28 cellular contexts compared by ENCODE assay signal in the genomic region with DNA sequence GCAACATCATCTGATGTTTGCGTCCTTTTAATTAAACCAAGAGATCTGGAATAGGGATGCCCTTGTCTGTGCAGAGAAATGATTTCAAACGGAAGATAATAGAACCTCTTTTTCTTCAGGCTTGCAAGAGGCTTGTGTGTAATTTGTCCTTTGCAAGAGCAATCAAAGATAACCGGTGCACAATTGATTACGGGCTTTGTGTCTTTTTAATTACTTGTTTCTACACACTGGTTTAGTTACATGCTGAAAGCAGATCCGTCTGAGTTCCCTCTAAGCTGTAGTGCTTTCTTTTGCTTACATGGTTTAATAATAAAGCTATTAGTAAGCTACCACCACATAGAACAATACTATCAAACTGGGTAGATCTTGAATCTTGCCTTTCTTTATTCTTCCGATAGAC.
DNase-seq lines count a peak whose midpoint lies in the region; ATAC-seq and TF ChIP-seq lines count a peak whose summit lies in the region.
"Had no signal": no experiment of that assay in that cellular context is flagged by ENCODE, and none has a peak within 500 bp of the region (broad histone marks: within the 10 kb centered on the region; RNA-seq: fewer than 3 reads in every experiment).

No MANE protein-coding gene starts in this region.

- no peak for TF ChIP-seq CTCF in SK-N-SH (IDR thresholded peaks at IDR 0.05)
- TF ChIP-seq CTCF in transverse colon (IDR thresholded peaks at IDR 0.05), result no peak
- TF ChIP-seq CTCF in psoas muscle (IDR thresholded peaks at IDR 0.05), result no peak
- TF ChIP-seq CTCF in omental fat pad (IDR thresholded peaks at IDR 0.05), result no peak

- CTCF ChIA-PET in SK-N-SH (lab: Yijun Ruan, JAX), result no interaction called here

- in situ Hi-C loops in transverse colon (cut with MboI; ENCODE audit: low pct_ligation_motif_present in 1 of 4, low pct_unique_long_range_greater_than_20kb in 1 of 4, low sequenced_read_pairs in 3 of 4), result no loop called here

- H3K9me3 ChIP-seq in SK-N-SH (no peaks in the 10 kb centered on the region), neuron (ENCODE audit: low read length) (no peaks in the 10 kb centered on the region), transverse colon (no peaks in the 10 kb centered on the region), psoas muscle (no peaks in the 10 kb centered on the region)
- H3K9me3 ChIP-seq: A549, breast epithelium, left lung, ovary, Peyer's patch, right atrium auricular region, spleen, tibial nerve had no signal

- intact Hi-C loops in left colon (cut with DNase I, micrococcal nuclease), result no loop called here
- intact Hi-C loops in transverse colon (cut with DNase I; ENCODE audit: low total_unique reads), result no loop called here
- intact Hi-C loops in psoas muscle (cut with DNase I), result no loop called here

- WGBS in SK-N-SH (ENCODE audit: low lambda C conversion rate), result 50% methylated on average over 6 of the region's 6 CpGs
- 45 to 47% methylated on average over 4 to 6 of the region's 6 CpGs for whole genome bisulfite sequencing in transverse colon (ENCODE audit: low coverage in 1 of 2), 2 donors
- WGBS in psoas muscle, 3 donors, result 25 to 32% (median 31%) methylated on average over 6 of the region's 6 CpGs

- H3K36me3 ChIP-seq in SK-N-SH (replicated peaks in 1 of 2; ENCODE audit: control insufficient read depth in 1 of 2, insufficient read depth in 2 of 2, low read length in 1 of 2) (no peaks in the 10 kb centered on the region), neuron (ENCODE audit: insufficient read depth, low read length) (no peaks in the 10 kb centered on the region), transverse colon (no peaks in the 10 kb centered on the region), psoas muscle (ENCODE audit: insufficient read depth in 1 of 2, low read depth in 1 of 2) (no peaks in the 10 kb centered on the region)
- H3K36me3 ChIP-seq: breast epithelium, left lung, ovary, Peyer's patch, right atrium auricular region, spleen, tibial nerve had no signal

- TF ChIP-seq EP300 in SK-N-SH (IDR thresholded peaks at IDR 0.05; ENCODE audit: borderline replicate concordance in 1 of 2, low read depth in 1 of 2, low read length in 1 of 2) (no peak), transverse colon (IDR thresholded peaks at IDR 0.05; ENCODE audit: low read depth) (no peak)

- H3F3A ChIP-seq in SK-N-SH (replicated peaks; ENCODE audit: insufficient read depth), result no peaks in the 10 kb centered on the region

- no peaks in the 10 kb centered on the region for H4K20me1 ChIP-seq in SK-N-SH (ENCODE audit: insufficient read depth)

- H2AFZ ChIP-seq in SK-N-SH (ENCODE audit: low read depth) (peak overlapping the region; percentile 54; the same call in 1 of the 2 replicates), neuron (ENCODE audit: low read depth, low read length) (no peak overlapping the region)

- no peak for TF ChIP-seq RAD21 in SK-N-SH (IDR thresholded peaks at IDR 0.05; ENCODE audit: low read length)

- H3K27ac ChIP-seq in SK-N-SH (ENCODE audit: low read depth in 2 of 2, low read length in 1 of 2) (no peak overlapping the region), transverse colon (peak overlapping the region; percentile 35 to 68 (median 62)), psoas muscle (no peak overlapping the region)
- H3K27ac ChIP-seq: A549, breast epithelium, HL-60, left lung, ovary, right atrium auricular region, spleen had no signal

- no peaks in the 10 kb centered on the region for H3K79me2 ChIP-seq in SK-N-SH (ENCODE audit: insufficient read depth)

- no peak overlapping the region for H3K4me3 ChIP-seq in SK-N-SH (ENCODE audit: low read depth in 2 of 2, low read length in 1 of 2)
- H3K4me3 ChIP-seq in neuron (ENCODE audit: low read length), result peak overlapping the region; percentile 12
- no peak overlapping the region for H3K4me3 ChIP-seq in transverse colon
- H3K4me3 ChIP-seq in psoas muscle, result no peak overlapping the region
- H3K4me3 ChIP-seq: A549, breast epithelium, left lung, ovary, Peyer's patch, right atrium auricular region, spleen, tibial nerve had no signal

- POLR2A ChIA-PET in SK-N-SH (lab: Yijun Ruan, JAX), result no interaction called here

- TF ChIP-seq POLR2A in transverse colon (IDR thresholded peaks at IDR 0.05), result no peak

- H3K4me1 ChIP-seq in SK-N-SH (ENCODE audit: control insufficient read depth in 1 of 2, insufficient read depth in 2 of 2, low read depth in 1 of 2, low read length in 1 of 2) (0 out of 4 replicates have a peak, but pooled peaks cover 0 to 4% of the 10 kb centered on the region in 2 experiments), neuron (ENCODE audit: insufficient read depth, low read length) (peaks cover 57% of the 10 kb centered on the region), transverse colon (peaks cover 0 to 25% (median 6%) of the 10 kb centered on the region in 4 donors), psoas muscle (no peaks in the 10 kb centered on the region)
- H3K4me1 ChIP-seq: A549, breast epithelium, left lung, Peyer's patch, right atrium auricular region, spleen had no signal

- H3K27me3 ChIP-seq in SK-N-SH (ENCODE audit: insufficient read depth) (no peaks in the 10 kb centered on the region), neuron (ENCODE audit: insufficient read depth, low read length) (no peaks in the 10 kb centered on the region), transverse colon (no peaks in the 10 kb centered on the region), psoas muscle (ENCODE audit: insufficient read depth in 3 of 3, low read length in 2 of 3) (no peaks in the 10 kb centered on the region)
- H3K27me3 ChIP-seq: breast epithelium, left lung, ovary, Peyer's patch, right atrium auricular region, spleen, tibial nerve had no signal

- H3K4me2 ChIP-seq in SK-N-SH, result no peak overlapping the region
- H3K4me2 ChIP-seq: A549 had no signal

- DNase-seq in SK-N-SH, result no peak
- DNase-seq in left colon, result no peak
- DNase-seq in transverse colon, result no peak
- DNase-seq in psoas muscle, result no peak
- no peak for DNase-seq in omental fat pad (ENCODE audit: low spot score)
- DNase-seq: activated CD4-positive, alpha-beta T cell treated with anti-CD3 and anti-CD28 coated beads, Interleukin-2, amount 10 ng/mL, durations not matched to agents 7 days and 5 days; activated effector memory CD4-positive, alpha-beta T cell treated with Interleukin-2 at 50 U/mL for 16 hours; AML-193; CD4-positive, CD25-positive, alpha-beta regulatory T cell; KBM-7; left lung; naive B cell; NCI-H1092; NCI-H1694 treated with DMSO at 0.1 percent for 48 hours; NCI-H2171 treated with DMSO at 0.1 percent for 48 hours; ovary; spleen; stimulated activated CD8-positive, alpha-beta memory T cell treated with anti-CD3 and anti-CD28 coated beads, Interleukin-4, amount 100 ng/mL, for 48 hours; stimulated activated naive CD8-positive, alpha-beta T cell treated with anti-CD3 and anti-CD28 coated beads, Interleukin-15, amount 100 ng/mL, for 72 hours had no signal

- H3K9me2 ChIP-seq in SK-N-SH, result no peaks in the 10 kb centered on the region

- no peak overlapping the region for H3K9ac ChIP-seq in SK-N-SH

- ATAC-seq in SK-N-SH treated with all-trans-retinoic acid at 6 μM for 48 hours (no peak), left colon (peak; percentile 52), psoas muscle (no peak), omental fat pad (ENCODE audit: low FRiP score) (no peak), GM18870 (IDR thresholded peaks at IDR 0.05; ENCODE audit: unreplicated experiment) (no peak)
- ATAC-seq: A549, left lung had no signal

TF ChIP-seq in SK-N-SH, 30 proteins besides CTCF, POLR2A, EP300 and RAD21 (continues in another document):
- TF ChIP-seq, protein P1, sequence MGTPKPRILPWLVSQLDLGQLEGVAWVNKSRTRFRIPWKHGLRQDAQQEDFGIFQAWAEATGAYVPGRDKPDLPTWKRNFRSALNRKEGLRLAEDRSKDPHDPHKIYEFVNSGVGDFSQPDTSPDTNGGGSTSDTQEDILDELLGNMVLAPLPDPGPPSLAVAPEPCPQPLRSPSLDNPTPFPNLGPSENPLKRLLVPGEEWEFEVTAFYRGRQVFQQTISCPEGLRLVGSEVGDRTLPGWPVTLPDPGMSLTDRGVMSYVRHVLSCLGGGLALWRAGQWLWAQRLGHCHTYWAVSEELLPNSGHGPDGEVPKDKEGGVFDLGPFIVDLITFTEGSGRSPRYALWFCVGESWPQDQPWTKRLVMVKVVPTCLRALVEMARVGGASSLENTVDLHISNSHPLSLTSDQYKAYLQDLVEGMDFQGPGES (IDR thresholded peaks at IDR 0.05; ENCODE audit: low read depth, low read length), result no peak
- TF ChIP-seq, protein P2, sequence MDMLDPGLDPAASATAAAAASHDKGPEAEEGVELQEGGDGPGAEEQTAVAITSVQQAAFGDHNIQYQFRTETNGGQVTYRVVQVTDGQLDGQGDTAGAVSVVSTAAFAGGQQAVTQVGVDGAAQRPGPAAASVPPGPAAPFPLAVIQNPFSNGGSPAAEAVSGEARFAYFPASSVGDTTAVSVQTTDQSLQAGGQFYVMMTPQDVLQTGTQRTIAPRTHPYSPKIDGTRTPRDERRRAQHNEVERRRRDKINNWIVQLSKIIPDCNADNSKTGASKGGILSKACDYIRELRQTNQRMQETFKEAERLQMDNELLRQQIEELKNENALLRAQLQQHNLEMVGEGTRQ (IDR thresholded peaks at IDR 0.05; ENCODE audit: borderline replicate concordance, low read depth, low read length), result no peak
- no peak for TF ChIP-seq MEF2A (IDR thresholded peaks at IDR 0.05; ENCODE audit: borderline replicate concordance, low read depth)
- TF ChIP-seq POLR2AphosphoS5 (IDR thresholded peaks at IDR 0.05; ENCODE audit: low read depth, low read length), result no peak

TF ChIP-seq in SK-N-SH treated with all-trans-retinoic acid at 6 μM for 48 hours, 23 proteins besides CTCF, POLR2A, EP300 and RAD21 (continues in another document):
- TF ChIP-seq, protein P3, sequence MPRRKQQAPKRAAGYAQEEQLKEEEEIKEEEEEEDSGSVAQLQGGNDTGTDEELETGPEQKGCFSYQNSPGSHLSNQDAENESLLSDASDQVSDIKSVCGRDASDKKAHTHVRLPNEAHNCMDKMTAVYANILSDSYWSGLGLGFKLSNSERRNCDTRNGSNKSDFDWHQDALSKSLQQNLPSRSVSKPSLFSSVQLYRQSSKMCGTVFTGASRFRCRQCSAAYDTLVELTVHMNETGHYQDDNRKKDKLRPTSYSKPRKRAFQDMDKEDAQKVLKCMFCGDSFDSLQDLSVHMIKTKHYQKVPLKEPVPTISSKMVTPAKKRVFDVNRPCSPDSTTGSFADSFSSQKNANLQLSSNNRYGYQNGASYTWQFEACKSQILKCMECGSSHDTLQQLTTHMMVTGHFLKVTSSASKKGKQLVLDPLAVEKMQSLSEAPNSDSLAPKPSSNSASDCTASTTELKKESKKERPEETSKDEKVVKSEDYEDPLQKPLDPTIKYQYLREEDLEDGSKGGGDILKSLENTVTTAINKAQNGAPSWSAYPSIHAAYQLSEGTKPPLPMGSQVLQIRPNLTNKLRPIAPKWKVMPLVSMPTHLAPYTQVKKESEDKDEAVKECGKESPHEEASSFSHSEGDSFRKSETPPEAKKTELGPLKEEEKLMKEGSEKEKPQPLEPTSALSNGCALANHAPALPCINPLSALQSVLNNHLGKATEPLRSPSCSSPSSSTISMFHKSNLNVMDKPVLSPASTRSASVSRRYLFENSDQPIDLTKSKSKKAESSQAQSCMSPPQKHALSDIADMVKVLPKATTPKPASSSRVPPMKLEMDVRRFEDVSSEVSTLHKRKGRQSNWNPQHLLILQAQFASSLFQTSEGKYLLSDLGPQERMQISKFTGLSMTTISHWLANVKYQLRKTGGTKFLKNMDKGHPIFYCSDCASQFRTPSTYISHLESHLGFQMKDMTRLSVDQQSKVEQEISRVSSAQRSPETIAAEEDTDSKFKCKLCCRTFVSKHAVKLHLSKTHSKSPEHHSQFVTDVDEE (CRISPR knock-in tag; IDR thresholded peaks at IDR 0.05), result no peak
- no peak for TF ChIP-seq ZFP30 (CRISPR knock-in tag; IDR thresholded peaks at IDR 0.05)

Comparison
In these comparisons a context has a peak if more than half of its experiments do, and no peak if none do; other contexts are left out.
1. H3K27ac ChIP-seq: peak in transverse colon (4 of 4); none in SK-N-SH (0 of 2) and psoas muscle (single experiment).